In the genomic region with DNA sequence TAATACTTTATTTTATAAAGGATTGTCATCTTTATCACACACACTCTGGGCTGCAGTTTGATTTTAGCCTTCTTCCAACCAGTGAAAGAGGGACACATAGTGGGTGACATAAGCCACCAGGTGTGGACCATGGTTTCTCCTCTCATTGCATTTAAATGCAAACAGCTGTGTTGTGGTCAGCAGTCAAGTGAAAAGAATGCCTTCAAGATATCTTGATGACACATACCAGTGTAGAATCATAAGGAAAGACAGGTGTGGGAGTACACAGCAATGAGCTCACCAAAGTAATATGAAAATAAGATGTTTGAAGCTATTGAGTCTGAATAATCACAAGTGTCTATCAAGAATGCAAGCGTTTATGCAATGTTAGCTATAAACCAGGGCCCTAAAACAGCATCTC, we compare ENCODE assay signal across 20 cellular contexts.
A peak's percentile ranks its signal among the peaks of the same experiment; 100 is the strongest.
DNase-seq lines count a peak whose midpoint lies in the region; ATAC-seq and TF ChIP-seq lines count a peak whose summit lies in the region.
"Had no signal": no experiment of that assay in that cellular context is flagged by ENCODE, and none has a peak within 500 bp of the region (broad histone marks: within the 10 kb centered on the region; RNA-seq: fewer than 3 reads in every experiment).

No MANE protein-coding gene starts in this region.

- H3K27ac Mint-ChIP-seq in naive thymus-derived CD8-positive, alpha-beta T cell, result no peak overlapping the region
- H3K27ac Mint-ChIP-seq: activated naive CD8-positive, alpha-beta T cell treated with anti-CD3 and anti-CD28 coated beads for 36 hours; activated T-cell treated with anti-CD3 and anti-CD28 coated beads, Interleukin-2, amount 50 U/mL, for 72 hours; T-helper 2 cell treated with Interferon-gamma antibody and Interleukin-4, amounts not matched to agents 5 μg/mL and 100 μg/mL, for 36 hours had no signal

- H3K9me3 Mint-ChIP-seq in naive thymus-derived CD8-positive, alpha-beta T cell, result peaks cover 0 to 10% (median 3%) of the 10 kb centered on the region in 9 donors
- H3K9me3 Mint-ChIP-seq: activated naive CD8-positive, alpha-beta T cell treated with anti-CD3 and anti-CD28 coated beads for 36 hours had no signal

- H3K4me1 Mint-ChIP-seq in naive thymus-derived CD8-positive, alpha-beta T cell, result no peaks in the 10 kb centered on the region
- H3K4me1 Mint-ChIP-seq: activated naive CD8-positive, alpha-beta T cell treated with anti-CD3 and anti-CD28 coated beads for 36 hours had no signal

- ATAC-seq in HG03565 (IDR thresholded peaks at IDR 0.05; ENCODE audit: unreplicated experiment), result peak; percentile 38
- ATAC-seq in SK-N-SH treated with all-trans-retinoic acid at 6 μM for 48 hours, result peak; percentile 32; the same call in 2 of the 3 replicates
- ATAC-seq in HG03095 (IDR thresholded peaks at IDR 0.05; ENCODE audit: unreplicated experiment), result no peak
- ATAC-seq in naive thymus-derived CD8-positive, alpha-beta T cell, result no peak
- ATAC-seq: activated CD4-positive, CD25-positive, alpha-beta regulatory T cell treated with anti-CD3 and anti-CD28 coated beads, Interleukin-2, amount 50 U/mL, for 24 hours; activated T-cell treated with anti-CD3 and anti-CD28 coated beads, Interleukin-2, amount 50 U/mL, for 72 hours; heart right ventricle had no signal

- POLR2A ChIA-PET in naive thymus-derived CD8-positive, alpha-beta T cell (lab: Charles Lee), result no interaction called here

- peaks cover 0 to 5% (median 0%) of the 10 kb centered on the region in 5 donors for H3K27me3 Mint-ChIP-seq in naive thymus-derived CD8-positive, alpha-beta T cell
- H3K27me3 Mint-ChIP-seq: activated naive CD8-positive, alpha-beta T cell treated with anti-CD3 and anti-CD28 coated beads for 36 hours had no signal

- H3K4me3 Mint-ChIP-seq in naive thymus-derived CD8-positive, alpha-beta T cell, result no peak overlapping the region
- H3K4me3 Mint-ChIP-seq: activated naive CD8-positive, alpha-beta T cell treated with anti-CD3 and anti-CD28 coated beads for 36 hours; activated T-cell treated with anti-CD3 and anti-CD28 coated beads, Interleukin-2, amount 50 U/mL, for 72 hours; nephron; T-helper 2 cell treated with Interferon-gamma antibody and Interleukin-4, amounts not matched to agents 5 μg/mL and 100 μg/mL, for 36 hours had no signal

- H3K36me3 Mint-ChIP-seq in naive thymus-derived CD8-positive, alpha-beta T cell, result no peaks in the 10 kb centered on the region
- H3K36me3 Mint-ChIP-seq: activated naive CD8-positive, alpha-beta T cell treated with anti-CD3 and anti-CD28 coated beads for 36 hours had no signal

- DNase-seq in A172 (ENCODE audit: low spot score) (peak; percentile 65), iris pigment epithelial cell (ENCODE audit: low read depth) (peak; percentile 25), amygdala (lab: John Stamatoyannopoulos, UW) (no peak), DMS114 treated with DMSO at 0.1 percent for 48 hours (lab: John Stamatoyannopoulos, UW; ENCODE audit: unreplicated experiment) (no peak)
- DNase-seq in naive thymus-derived CD8-positive, alpha-beta T cell, result no peak
- DNase-seq: 8988T; activated CD8-positive, alpha-beta memory T cell treated with anti-CD3 and anti-CD28 coated beads for 24 hours; activated naive CD8-positive, alpha-beta T cell treated with anti-CD3 and anti-CD28 coated beads for 36 hours; activated T-cell treated with anti-CD3 and anti-CD28 coated beads, Interleukin-2, amount 50 U/mL, for 72 hours; DMS 273 treated with DMSO at 0.1 percent for 48 hours; effector CD4-positive, alpha-beta T cell; heart right ventricle; KBM-7; NCI-H524 treated with DMSO at 0.1 percent for 48 hours had no signal

TF ChIP-seq in SK-N-SH treated with all-trans-retinoic acid at 6 μM for 48 hours, 23 proteins besides CTCF, POLR2A, EP300 and RAD21:
- TF ChIP-seq SNAI2 (CRISPR knock-in tag; IDR thresholded peaks at IDR 0.05) (no peak), TOX (CRISPR knock-in tag; IDR thresholded peaks at IDR 0.05; ENCODE audit: borderline replicate concordance) (no peak), ZNF8 (CRISPR knock-in tag; IDR thresholded peaks at IDR 0.05) (no peak), ZFP30 (CRISPR knock-in tag; IDR thresholded peaks at IDR 0.05) (no peak), PPARA (CRISPR knock-in tag; IDR thresholded peaks at IDR 0.05; ENCODE audit: borderline replicate concordance) (no peak), ARNTL (CRISPR knock-in tag; IDR thresholded peaks at IDR 0.05; ENCODE audit: borderline replicate concordance, low read depth) (no peak), ISL1 (CRISPR knock-in tag; IDR thresholded peaks at IDR 0.05) (no peak), CSDC2 (CRISPR knock-in tag; IDR thresholded peaks at IDR 0.05) (no peak), ZC3H10 (CRISPR knock-in tag; IDR thresholded peaks at IDR 0.05) (no peak), ZNF565 (CRISPR knock-in tag; conservative IDR thresholded peaks at IDR 0.05; ENCODE audit: low read depth) (no peak), OSR1 (CRISPR knock-in tag; IDR thresholded peaks at IDR 0.05) (no peak)
- TF ChIP-seq, protein P1, sequence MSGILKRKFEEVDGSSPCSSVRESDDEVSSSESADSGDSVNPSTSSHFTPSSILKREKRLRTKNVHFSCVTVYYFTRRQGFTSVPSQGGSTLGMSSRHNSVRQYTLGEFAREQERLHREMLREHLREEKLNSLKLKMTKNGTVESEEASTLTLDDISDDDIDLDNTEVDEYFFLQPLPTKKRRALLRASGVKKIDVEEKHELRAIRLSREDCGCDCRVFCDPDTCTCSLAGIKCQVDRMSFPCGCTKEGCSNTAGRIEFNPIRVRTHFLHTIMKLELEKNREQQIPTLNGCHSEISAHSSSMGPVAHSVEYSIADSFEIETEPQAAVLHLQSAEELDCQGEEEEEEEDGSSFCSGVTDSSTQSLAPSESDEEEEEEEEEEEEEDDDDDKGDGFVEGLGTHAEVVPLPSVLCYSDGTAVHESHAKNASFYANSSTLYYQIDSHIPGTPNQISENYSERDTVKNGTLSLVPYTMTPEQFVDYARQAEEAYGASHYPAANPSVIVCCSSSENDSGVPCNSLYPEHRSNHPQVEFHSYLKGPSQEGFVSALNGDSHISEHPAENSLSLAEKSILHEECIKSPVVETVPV (CRISPR knock-in tag; IDR thresholded peaks at IDR 0.05), result no peak
- TF ChIP-seq, protein P2, sequence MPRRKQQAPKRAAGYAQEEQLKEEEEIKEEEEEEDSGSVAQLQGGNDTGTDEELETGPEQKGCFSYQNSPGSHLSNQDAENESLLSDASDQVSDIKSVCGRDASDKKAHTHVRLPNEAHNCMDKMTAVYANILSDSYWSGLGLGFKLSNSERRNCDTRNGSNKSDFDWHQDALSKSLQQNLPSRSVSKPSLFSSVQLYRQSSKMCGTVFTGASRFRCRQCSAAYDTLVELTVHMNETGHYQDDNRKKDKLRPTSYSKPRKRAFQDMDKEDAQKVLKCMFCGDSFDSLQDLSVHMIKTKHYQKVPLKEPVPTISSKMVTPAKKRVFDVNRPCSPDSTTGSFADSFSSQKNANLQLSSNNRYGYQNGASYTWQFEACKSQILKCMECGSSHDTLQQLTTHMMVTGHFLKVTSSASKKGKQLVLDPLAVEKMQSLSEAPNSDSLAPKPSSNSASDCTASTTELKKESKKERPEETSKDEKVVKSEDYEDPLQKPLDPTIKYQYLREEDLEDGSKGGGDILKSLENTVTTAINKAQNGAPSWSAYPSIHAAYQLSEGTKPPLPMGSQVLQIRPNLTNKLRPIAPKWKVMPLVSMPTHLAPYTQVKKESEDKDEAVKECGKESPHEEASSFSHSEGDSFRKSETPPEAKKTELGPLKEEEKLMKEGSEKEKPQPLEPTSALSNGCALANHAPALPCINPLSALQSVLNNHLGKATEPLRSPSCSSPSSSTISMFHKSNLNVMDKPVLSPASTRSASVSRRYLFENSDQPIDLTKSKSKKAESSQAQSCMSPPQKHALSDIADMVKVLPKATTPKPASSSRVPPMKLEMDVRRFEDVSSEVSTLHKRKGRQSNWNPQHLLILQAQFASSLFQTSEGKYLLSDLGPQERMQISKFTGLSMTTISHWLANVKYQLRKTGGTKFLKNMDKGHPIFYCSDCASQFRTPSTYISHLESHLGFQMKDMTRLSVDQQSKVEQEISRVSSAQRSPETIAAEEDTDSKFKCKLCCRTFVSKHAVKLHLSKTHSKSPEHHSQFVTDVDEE (CRISPR knock-in tag; IDR thresholded peaks at IDR 0.05), result no peak

Comparison
In these comparisons a context has a peak if more than half of its experiments do, and no peak if none do; other contexts are left out.
1. DNase-seq: peak in A172 (single experiment) and iris pigment epithelial cell (single experiment); none in amygdala (0 of 56), DMS114 treated with DMSO at 0.1 percent for 48 hours (single experiment) and naive thymus-derived CD8-positive, alpha-beta T cell (0 of 10).
2. ATAC-seq: peak in HG03565 (single experiment) and SK-N-SH treated with all-trans-retinoic acid at 6 μM for 48 hours (single experiment); none in HG03095 (single experiment) and naive thymus-derived CD8-positive, alpha-beta T cell (0 of 2).